In genomic region chr7:155951554-155952158, GRCh38 we compare ENCODE assay signal across 2 cellular contexts.
TF ChIP-seq lines count a peak whose summit lies in the region.

No MANE protein-coding gene starts in this region.

TF ChIP-seq in HepG2, 621 proteins besides CTCF, POLR2A, EP300 and RAD21 (continued from another document and continues in another):
- TF ChIP-seq REST (IDR thresholded peaks at IDR 0.05; ENCODE audit: borderline replicate concordance in 1 of 2, low read depth in 1 of 2, low read length in 2 of 2): peak in 1 of 2 experiments; percentile 81; a peak in 2 of 4 replicates
- peak; percentile 69; the same call in 1 of the 2 replicates for TF ChIP-seq KMT2A (CRISPR knock-in tag; IDR thresholded peaks at IDR 0.05)
- TF ChIP-seq LCORL (IDR thresholded peaks at IDR 0.05): no peak
- peak; percentile 84 for TF ChIP-seq LCORL (CRISPR knock-in tag; IDR thresholded peaks at IDR 0.05)
- TF ChIP-seq TP53 (CRISPR knock-in tag; conservative IDR thresholded peaks at IDR 0.05): peak; percentile 68
- no peak for TF ChIP-seq AKNA (CRISPR knock-in tag; IDR thresholded peaks at IDR 0.05; ENCODE audit: borderline replicate concordance)
- no peak for TF ChIP-seq GABPA (IDR thresholded peaks at IDR 0.05; ENCODE audit: low read depth, low read length)
- TF ChIP-seq GABPA (CRISPR knock-in tag; IDR thresholded peaks at IDR 0.05; ENCODE audit: low read depth): peak; percentile 80
- no peak for TF ChIP-seq GZF1 (CRISPR knock-in tag; IDR thresholded peaks at IDR 0.05)
- peak; percentile 55; the same call in 1 of the 2 replicates for TF ChIP-seq TFDP1 (CRISPR knock-in tag; IDR thresholded peaks at IDR 0.05; ENCODE audit: borderline replicate concordance)
- TF ChIP-seq ZNF574 (CRISPR knock-in tag; IDR thresholded peaks at IDR 0.05): peak; percentile 86
- no peak for TF ChIP-seq FOXC1 (CRISPR knock-in tag; IDR thresholded peaks at IDR 0.05; ENCODE audit: borderline replicate concordance)
- TF ChIP-seq KDM5B (CRISPR knock-in tag; IDR thresholded peaks at IDR 0.05; ENCODE audit: borderline replicate concordance): peak; percentile 56; the same call in 1 of the 2 replicates

TF ChIP-seq in GM23338, 12 proteins besides CTCF, POLR2A, EP300 and RAD21 (continued from another document):
- TF ChIP-seq ZNF462 (CRISPR knock-in tag; IDR thresholded peaks at IDR 0.05): no peak
- no peak for TF ChIP-seq STAT1 (IDR thresholded peaks at IDR 0.05; ENCODE audit: unreplicated experiment)
- TF ChIP-seq ZNF331 (CRISPR knock-in tag; IDR thresholded peaks at IDR 0.05; ENCODE audit: low read depth): no peak
- TF ChIP-seq POLR2AphosphoS5 (IDR thresholded peaks at IDR 0.05; ENCODE audit: low read depth): no peak
- no peak for TF ChIP-seq ZNF114 (CRISPR knock-in tag; IDR thresholded peaks at IDR 0.05)
- TF ChIP-seq JUNB (IDR thresholded peaks at IDR 0.05; ENCODE audit: unreplicated experiment): no peak
- no peak for TF ChIP-seq EZH2 (IDR thresholded peaks at IDR 0.05; ENCODE audit: low read depth, unreplicated experiment)
- no peak for TF ChIP-seq ETS1 (IDR thresholded peaks at IDR 0.05)
